In the genomic region with DNA sequence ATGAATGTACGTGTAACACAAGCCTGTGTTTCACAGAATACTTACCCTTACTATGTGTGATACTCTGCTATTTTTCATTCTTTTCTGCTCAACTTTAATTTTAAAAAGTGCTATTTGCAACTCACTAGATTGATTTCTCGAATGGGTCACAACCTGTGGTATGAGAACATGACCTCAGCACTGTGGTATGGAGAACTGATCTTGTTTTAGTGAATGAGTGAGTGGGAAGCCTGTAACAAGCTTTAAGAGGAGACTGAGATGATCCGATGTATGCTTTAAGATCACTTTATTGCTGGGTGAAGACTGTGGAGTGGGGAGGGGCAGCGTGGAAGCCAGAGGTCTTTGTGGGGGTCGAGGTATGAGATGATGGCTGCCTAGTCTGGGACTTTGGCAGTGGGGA, we compare ENCODE assay signal across 18 cellular contexts. TPM values are rescaled to one million over a fixed set of nuclear protein-coding genes. Genes with fewer than 3 reads are reported as not detected.
DNase-seq lines count a peak whose midpoint lies in the region; ATAC-seq and TF ChIP-seq lines count a peak whose summit lies in the region.
"Had no signal": no experiment of that assay in that cellular context is flagged by ENCODE, and none has a peak within 500 bp of the region (broad histone marks: within the 10 kb centered on the region; RNA-seq: fewer than 3 reads in every experiment).

No MANE protein-coding gene starts in this region.

- H3K4me3 ChIP-seq in astrocyte of the spinal cord (ENCODE audit: low read depth, low read length): no peak overlapping the region
- H3K4me3 ChIP-seq: pancreas, skin epidermis, upper lobe of left lung had no signal

- no peak for ATAC-seq in activated naive CD8-positive, alpha-beta T cell treated with anti-CD3 and anti-CD28 coated beads, Interleukin-2, amount 50 U/mL, for 24 hours
- no peak for ATAC-seq in HG03571 (IDR thresholded peaks at IDR 0.05; ENCODE audit: unreplicated experiment)
- ATAC-seq: CD8-positive, alpha-beta T cell; left lobe of liver had no signal

- H3K4me3 Mint-ChIP-seq in activated naive CD8-positive, alpha-beta T cell treated with anti-CD3 and anti-CD28 coated beads, Interleukin-2, amount 50 U/mL, for 24 hours: no peak overlapping the region
- no peak overlapping the region for H3K4me3 Mint-ChIP-seq in activated naive CD8-positive, alpha-beta T cell treated with anti-CD3 and anti-CD28 coated beads for 36 hours
- H3K4me3 Mint-ChIP-seq: CD8-positive, alpha-beta T cell; stimulated activated naive CD8-positive, alpha-beta T cell treated with anti-CD3 and anti-CD28 coated beads, Interleukin-15, Interleukin-2, amounts not matched to agents 100 ng/mL and 50 ng/mL, for 24 hours had no signal

- TF ChIP-seq CTCF in astrocyte of the spinal cord (IDR thresholded peaks at IDR 0.05; ENCODE audit: low read depth, low read length): no peak

- no peaks in the 10 kb centered on the region for H3K9me3 Mint-ChIP-seq in activated naive CD8-positive, alpha-beta T cell treated with anti-CD3 and anti-CD28 coated beads, Interleukin-2, amount 50 U/mL, for 24 hours
- H3K9me3 Mint-ChIP-seq in activated naive CD8-positive, alpha-beta T cell treated with anti-CD3 and anti-CD28 coated beads for 36 hours: no peaks in the 10 kb centered on the region
- H3K9me3 Mint-ChIP-seq: CD8-positive, alpha-beta T cell; stimulated activated naive CD8-positive, alpha-beta T cell treated with anti-CD3 and anti-CD28 coated beads, Interleukin-15, Interleukin-2, amounts not matched to agents 100 ng/mL and 50 ng/mL, for 24 hours had no signal

- in situ Hi-C loops in astrocyte of the spinal cord (cut with HindIII; ENCODE audit: low sequenced_read_pairs): no loop called here

- no peaks in the 10 kb centered on the region for H3K27me3 Mint-ChIP-seq in activated naive CD8-positive, alpha-beta T cell treated with anti-CD3 and anti-CD28 coated beads, Interleukin-2, amount 50 U/mL, for 24 hours
- no peaks in the 10 kb centered on the region for H3K27me3 Mint-ChIP-seq in activated naive CD8-positive, alpha-beta T cell treated with anti-CD3 and anti-CD28 coated beads for 36 hours
- H3K27me3 Mint-ChIP-seq: stimulated activated naive CD8-positive, alpha-beta T cell treated with anti-CD3 and anti-CD28 coated beads, Interleukin-15, Interleukin-2, amounts not matched to agents 100 ng/mL and 50 ng/mL, for 24 hours had no signal

- H3K36me3 Mint-ChIP-seq in activated naive CD8-positive, alpha-beta T cell treated with anti-CD3 and anti-CD28 coated beads, Interleukin-2, amount 50 U/mL, for 24 hours (ENCODE audit: low read depth): peaks cover 25% of the 10 kb centered on the region
- H3K36me3 Mint-ChIP-seq in activated naive CD8-positive, alpha-beta T cell treated with anti-CD3 and anti-CD28 coated beads for 36 hours: peaks cover 6% of the 10 kb centered on the region

- DNase-seq in activated naive CD8-positive, alpha-beta T cell treated with anti-CD3 and anti-CD28 coated beads, Interleukin-2, amount 50 U/mL, for 24 hours: no peak
- no peak for DNase-seq in activated naive CD8-positive, alpha-beta T cell treated with anti-CD3 and anti-CD28 coated beads for 36 hours
- peak; percentile 15 for DNase-seq in astrocyte of the spinal cord (ENCODE audit: low read depth, low spot score)
- DNase-seq in kidney tubule cell (ENCODE audit: low spot score): peak; percentile 49
- DNase-seq in SKM-1 treated with dmso at 0.1 percent for 144 hours (lab: John Stamatoyannopoulos, UW; ENCODE audit: unreplicated experiment): no peak
- no peak for DNase-seq in NCI-H1694 treated with DMSO at 0.1 percent for 48 hours (lab: John Stamatoyannopoulos, UW)
- DNase-seq in NCI-H526 (lab: John Stamatoyannopoulos, UW): no peak
- DNase-seq: CD8-positive, alpha-beta T cell; effector CD4-positive, alpha-beta T cell; GOT3; NCI-H1417; pancreas; T-helper 1 cell; upper lobe of left lung had no signal

- H3K4me1 Mint-ChIP-seq in activated naive CD8-positive, alpha-beta T cell treated with anti-CD3 and anti-CD28 coated beads, Interleukin-2, amount 50 U/mL, for 24 hours: no peaks in the 10 kb centered on the region
- H3K4me1 Mint-ChIP-seq in activated naive CD8-positive, alpha-beta T cell treated with anti-CD3 and anti-CD28 coated beads for 36 hours: peaks cover 2% of the 10 kb centered on the region

- H3K27ac Mint-ChIP-seq in activated naive CD8-positive, alpha-beta T cell treated with anti-CD3 and anti-CD28 coated beads, Interleukin-2, amount 50 U/mL, for 24 hours: peak overlapping the region; percentile 2
- no peak overlapping the region for H3K27ac Mint-ChIP-seq in activated naive CD8-positive, alpha-beta T cell treated with anti-CD3 and anti-CD28 coated beads for 36 hours
- H3K27ac Mint-ChIP-seq: CD8-positive, alpha-beta T cell had no signal

RNA-seq across cellular contexts. Expression of a gene that starts 21.6 kb away (rescaled TPM):
- total RNA-seq in activated naive CD8-positive, alpha-beta T cell treated with anti-CD3 and anti-CD28 coated beads for 36 hours: 10 to 100 TPM; 42.0 to 42.7 TPM

RNA-seq across cellular contexts. Expression of a gene that starts 27.1 kb away (rescaled TPM):
- total RNA-seq in activated naive CD8-positive, alpha-beta T cell treated with anti-CD3 and anti-CD28 coated beads for 36 hours: under 1 TPM; 0.52 to 0.74 TPM

RNA-seq across cellular contexts. Expression of a gene that starts 27.5 kb away (rescaled TPM):
- 100 to 1,000 TPM; 113 to 114 TPM for total RNA-seq in activated naive CD8-positive, alpha-beta T cell treated with anti-CD3 and anti-CD28 coated beads for 36 hours

Comparison
In these comparisons a context has a peak if more than half of its experiments do, and no peak if none do; other contexts are left out.
1. DNase-seq: peak in astrocyte of the spinal cord (single experiment) and kidney tubule cell (single experiment); none in activated naive CD8-positive, alpha-beta T cell treated with anti-CD3 and anti-CD28 coated beads, Interleukin-2, amount 50 U/mL, for 24 hours (single experiment), activated naive CD8-positive, alpha-beta T cell treated with anti-CD3 and anti-CD28 coated beads for 36 hours (single experiment), SKM-1 treated with dmso at 0.1 percent for 144 hours (single experiment), NCI-H1694 treated with DMSO at 0.1 percent for 48 hours (single experiment) and NCI-H526 (0 of 2).